8 cellular contexts compared by ENCODE assay signal in the genomic region with DNA sequence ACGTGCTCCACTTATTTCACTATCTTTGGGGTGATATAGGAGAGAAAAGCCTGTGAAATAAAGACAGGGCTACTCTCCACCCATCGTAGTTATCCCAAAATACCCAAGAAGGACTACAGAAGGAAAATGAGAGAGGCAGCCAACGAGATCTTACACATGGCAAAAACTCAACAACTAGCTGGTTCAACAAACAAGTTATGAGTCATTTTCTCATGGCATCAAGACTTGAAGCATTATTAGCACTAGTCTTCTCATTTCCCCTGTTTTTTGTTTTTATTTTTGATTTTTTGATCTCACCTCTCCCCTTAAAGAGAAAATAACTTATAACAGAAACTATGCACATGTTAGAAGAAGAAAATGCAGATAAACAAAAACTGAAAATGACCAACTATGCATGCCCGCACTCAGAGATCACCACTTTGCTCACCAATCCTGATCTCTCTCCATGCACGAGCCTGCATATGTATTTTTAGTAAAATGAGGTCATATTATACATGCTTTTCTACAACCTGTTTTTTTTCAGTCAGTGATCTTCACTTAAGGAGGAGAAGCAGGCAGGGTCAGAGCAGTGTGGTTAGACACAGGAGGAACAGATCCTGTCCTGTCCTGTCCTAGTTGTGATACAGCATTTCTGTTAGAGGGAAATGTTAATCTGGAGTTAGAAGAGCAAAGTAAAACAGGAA. TPM values are rescaled to one million over a fixed set of nuclear protein-coding genes. Genes with fewer than 3 reads are reported as not detected.
DNase-seq lines count a peak whose midpoint lies in the region; ATAC-seq, FAIRE-seq and TF ChIP-seq lines count a peak whose summit lies in the region.

No MANE protein-coding gene starts in this region.

- peak overlapping the region; percentile 92 for H3K4me3 Mint-ChIP-seq in stimulated activated effector memory CD8-positive, alpha-beta T cell treated with anti-CD3 and anti-CD28 coated beads, Interleukin-12 subunit alpha, Interleukin-12 subunit beta, amount 100 ng/mL, for 72 hours
- no peak overlapping the region for H3K4me3 Mint-ChIP-seq in endothelial cell (ENCODE audit: unreplicated experiment)

- peaks cover 1% of the 10 kb centered on the region for H3K27me3 Mint-ChIP-seq in endothelial cell (ENCODE audit: unreplicated experiment)

- FAIRE-seq in GM19239 (lab: Jason Lieb, UNC): peak; percentile 91

- H3K36me3 Mint-ChIP-seq in stimulated activated effector memory CD8-positive, alpha-beta T cell treated with anti-CD3 and anti-CD28 coated beads, Interleukin-12 subunit alpha, Interleukin-12 subunit beta, amount 100 ng/mL, for 72 hours: peaks cover 20% of the 10 kb centered on the region
- H3K36me3 Mint-ChIP-seq in endothelial cell (ENCODE audit: low read depth, unreplicated experiment): no peaks in the 10 kb centered on the region

- no peak for DNase-seq in GM19239 (ENCODE audit: insufficient read length, low spot score)
- peak; percentile 32 for DNase-seq in NOMO-1 treated with dmso at 0.1 percent for 144 hours (lab: John Stamatoyannopoulos, UW; ENCODE audit: unreplicated experiment)
- no peak for DNase-seq in stimulated activated effector memory CD8-positive, alpha-beta T cell treated with anti-CD3 and anti-CD28 coated beads, Interleukin-12 subunit alpha, Interleukin-12 subunit beta, amount 100 ng/mL, for 72 hours (ENCODE audit: low spot score in 2 of 2)
- DNase-seq in endothelial cell (ENCODE audit: low spot score): no peak
- no peak for DNase-seq in foreskin melanocyte
- DNase-seq in T-helper 9 cell: no peak

- H3K27ac Mint-ChIP-seq in stimulated activated effector memory CD8-positive, alpha-beta T cell treated with anti-CD3 and anti-CD28 coated beads, Interleukin-12 subunit alpha, Interleukin-12 subunit beta, amount 100 ng/mL, for 72 hours: peak overlapping the region; percentile 98
- H3K27ac Mint-ChIP-seq in endothelial cell (ENCODE audit: unreplicated experiment): no peak overlapping the region

- H3K9me3 Mint-ChIP-seq in stimulated activated effector memory CD8-positive, alpha-beta T cell treated with anti-CD3 and anti-CD28 coated beads, Interleukin-12 subunit alpha, Interleukin-12 subunit beta, amount 100 ng/mL, for 72 hours: no peaks in the 10 kb centered on the region
- H3K9me3 Mint-ChIP-seq in endothelial cell (ENCODE audit: unreplicated experiment): no peaks in the 10 kb centered on the region

- ATAC-seq in esophagus mucosa: peak; percentile 48
- peak; percentile 35 for ATAC-seq in stimulated activated effector memory CD8-positive, alpha-beta T cell treated with anti-CD3 and anti-CD28 coated beads, Interleukin-12 subunit alpha, Interleukin-12 subunit beta, amount 100 ng/mL, for 72 hours
- no peak for ATAC-seq in HG03342 (IDR thresholded peaks at IDR 0.05; ENCODE audit: unreplicated experiment)

- peaks cover 84% of the 10 kb centered on the region for H3K4me1 Mint-ChIP-seq in stimulated activated effector memory CD8-positive, alpha-beta T cell treated with anti-CD3 and anti-CD28 coated beads, Interleukin-12 subunit alpha, Interleukin-12 subunit beta, amount 100 ng/mL, for 72 hours
- H3K4me1 Mint-ChIP-seq in endothelial cell (ENCODE audit: unreplicated experiment): peaks cover 2% of the 10 kb centered on the region

- TF ChIP-seq CTCF in endothelial cell (IDR thresholded peaks at IDR 0.05; ENCODE audit: unreplicated experiment): no peak

RNA-seq across cellular contexts. Expression of a gene that starts 22.8 kb away (rescaled TPM):
- total RNA-seq in esophagus mucosa (3.9 TPM), endothelial cell (ENCODE audit: unreplicated experiment) (9.2 TPM)

RNA-seq across cellular contexts. Expression of a gene that starts 33.4 kb away (rescaled TPM):
- 37.2 TPM for total RNA-seq in esophagus mucosa
- total RNA-seq in endothelial cell (ENCODE audit: unreplicated experiment): 84.3 TPM

RNA-seq across cellular contexts. Expression of a gene that starts 47.3 kb away (rescaled TPM):
- total RNA-seq in esophagus mucosa (33.7 TPM), endothelial cell (ENCODE audit: unreplicated experiment) (307 TPM)
